16 cellular contexts compared by ENCODE assay signal in the genomic region with DNA sequence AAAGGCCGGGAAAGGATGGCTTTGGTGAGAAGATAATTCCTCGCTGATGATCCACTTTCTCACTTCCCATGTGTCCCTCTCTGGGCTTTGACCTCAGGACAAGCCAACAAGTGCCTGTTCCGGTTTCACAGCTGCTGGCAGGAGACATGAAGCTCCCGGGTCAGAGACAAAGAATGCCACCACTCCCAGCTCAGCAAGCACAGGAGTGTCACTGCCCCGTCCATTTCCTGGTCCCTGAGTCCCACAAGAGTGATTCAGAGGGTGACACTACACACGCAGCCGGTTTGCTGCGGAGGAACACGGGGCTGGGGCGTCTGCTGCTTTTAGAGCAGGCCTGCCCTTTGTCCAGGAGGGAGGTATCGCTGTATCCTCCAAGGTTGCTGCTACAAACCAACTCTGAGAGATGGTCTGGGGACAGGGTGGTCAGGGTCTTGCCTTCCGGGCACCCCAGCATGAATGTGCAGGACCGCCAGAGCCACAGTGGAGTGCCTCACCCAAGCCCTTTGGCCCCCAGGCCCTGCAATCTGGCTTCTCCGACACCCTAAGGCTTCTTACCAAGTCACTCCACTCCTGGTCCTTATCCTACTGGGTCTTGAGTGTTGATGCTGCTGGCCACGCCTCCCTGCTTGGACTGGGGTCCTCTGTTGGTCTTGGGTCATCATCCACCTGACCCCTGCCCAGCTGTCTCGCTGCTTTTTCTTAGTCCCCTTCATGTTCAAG. TPM values are rescaled to one million over a fixed set of nuclear protein-coding genes. Genes with fewer than 3 reads are reported as not detected.
"Had no signal": no experiment of that assay in that cellular context is flagged by ENCODE, and none has a peak within 500 bp of the region (broad histone marks: within the 10 kb centered on the region; RNA-seq: fewer than 3 reads in every experiment).

No MANE protein-coding gene starts in this region.

- H3K4me3 ChIP-seq: ovary, tibial artery, vagina had no signal

- H3K36me3 Mint-ChIP-seq: activated naive CD8-positive, alpha-beta T cell treated with anti-CD3 and anti-CD28 coated beads for 36 hours had no signal

- DNase-seq: activated CD4-positive, alpha-beta T cell treated with anti-CD3 and anti-CD28 coated beads for 4 hours; activated CD8-positive, alpha-beta memory T cell treated with anti-CD3 and anti-CD28 coated beads, Interleukin-2, amount 50 U/mL, for 48 hours; activated CD8-positive, alpha-beta T cell treated with anti-CD3 and anti-CD28 coated beads for 36 hours; activated naive CD8-positive, alpha-beta T cell treated with anti-CD3 and anti-CD28 coated beads for 36 hours; activated T-cell treated with anti-CD3 and anti-CD28 coated beads, Interleukin-2, amount 50 U/mL, for 72 hours; anterior cingulate cortex; brain microvascular endothelial cell; effector CD8-positive, alpha-beta T cell; foreskin keratinocyte; mesenchymal stem cell; stimulated activated CD4-positive, alpha-beta T cell treated with anti-CD3 and anti-CD28 coated beads, Interleukin-15, amount 100 ng/mL, for 24 hours; stimulated activated CD4-positive, alpha-beta T cell treated with anti-CD3 and anti-CD28 coated beads, Interleukin-4, amount 100 ng/mL, for 24 hours; stimulated activated naive CD4-positive, alpha-beta T cell had no signal

- H3K4me1 Mint-ChIP-seq: activated naive CD8-positive, alpha-beta T cell treated with anti-CD3 and anti-CD28 coated beads for 36 hours had no signal

- H3K27ac Mint-ChIP-seq: activated CD8-positive, alpha-beta T cell treated with anti-CD3 and anti-CD28 coated beads for 36 hours; activated naive CD8-positive, alpha-beta T cell treated with anti-CD3 and anti-CD28 coated beads for 36 hours; activated T-cell treated with anti-CD3 and anti-CD28 coated beads, Interleukin-2, amount 50 U/mL, for 72 hours had no signal

- ATAC-seq: activated CD8-positive, alpha-beta T cell treated with anti-CD3 and anti-CD28 coated beads for 36 hours; activated T-cell treated with anti-CD3 and anti-CD28 coated beads, Interleukin-2, amount 50 U/mL, for 72 hours; foreskin keratinocyte had no signal

- H3K36me3 ChIP-seq: brain microvascular endothelial cell, ovary, tibial artery, vagina had no signal

- H3K4me1 ChIP-seq: foreskin keratinocyte, tibial artery, vagina had no signal

- H3K4me3 Mint-ChIP-seq: activated CD8-positive, alpha-beta T cell treated with anti-CD3 and anti-CD28 coated beads for 36 hours; activated naive CD8-positive, alpha-beta T cell treated with anti-CD3 and anti-CD28 coated beads for 36 hours; activated T-cell treated with anti-CD3 and anti-CD28 coated beads, Interleukin-2, amount 50 U/mL, for 72 hours had no signal

- H3K27ac ChIP-seq: brain microvascular endothelial cell, foreskin keratinocyte, ovary, tibial artery, vagina had no signal

- H3K27me3 Mint-ChIP-seq: activated CD8-positive, alpha-beta T cell treated with anti-CD3 and anti-CD28 coated beads for 36 hours had no signal

- H3K9me3 ChIP-seq: ovary, tibial artery, vagina had no signal

- H3K27me3 ChIP-seq: brain microvascular endothelial cell, foreskin keratinocyte, ovary, vagina had no signal

- H3K9me3 Mint-ChIP-seq: activated CD8-positive, alpha-beta T cell treated with anti-CD3 and anti-CD28 coated beads for 36 hours; activated naive CD8-positive, alpha-beta T cell treated with anti-CD3 and anti-CD28 coated beads for 36 hours; activated T-cell treated with anti-CD3 and anti-CD28 coated beads, Interleukin-2, amount 50 U/mL, for 72 hours had no signal

RNA-seq across cellular contexts. Expression of a gene that starts 49.5 kb away (rescaled TPM):
- total RNA-seq: activated CD8-positive, alpha-beta T cell treated with anti-CD3 and anti-CD28 coated beads for 36 hours; activated naive CD8-positive, alpha-beta T cell treated with anti-CD3 and anti-CD28 coated beads for 36 hours; activated T-cell treated with anti-CD3 and anti-CD28 coated beads, Interleukin-2, amount 50 U/mL, for 72 hours; foreskin keratinocyte had no signal
